ENCODE assay signal across 40 cellular contexts in the genomic region with DNA sequence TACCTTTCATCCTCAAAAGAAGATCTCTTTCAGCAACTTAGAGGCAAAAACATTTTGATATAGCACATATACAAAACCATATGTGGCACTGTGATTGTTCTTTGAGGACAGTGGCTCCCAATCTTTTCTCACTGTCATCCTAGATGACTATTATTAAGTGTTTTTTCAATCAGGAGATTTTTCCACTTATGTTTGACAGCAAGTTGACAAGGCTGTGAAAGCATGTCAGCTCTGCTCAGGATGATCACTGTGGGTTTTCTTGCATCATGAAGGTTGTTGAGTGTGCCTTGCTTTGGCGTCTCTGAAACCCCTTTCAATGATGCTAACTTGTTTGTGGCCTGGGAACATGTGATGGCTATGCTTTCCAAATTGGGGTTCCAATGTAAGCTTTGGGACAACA. TPM values are rescaled to one million over a fixed set of nuclear protein-coding genes. Genes with fewer than 3 reads are reported as not detected.
"Had no signal": no experiment of that assay in that cellular context is flagged by ENCODE, and none has a peak within 500 bp of the region (broad histone marks: within the 10 kb centered on the region; RNA-seq: fewer than 3 reads in every experiment).

No MANE protein-coding gene starts in this region.

- H3K27ac ChIP-seq: brain microvascular endothelial cell, KMS-11, PC-9, RWPE1, WERI-Rb-1 had no signal

- DNase-seq: activated CD4-positive, alpha-beta T cell treated with anti-CD3 and anti-CD28 coated beads for 1 hour; activated CD4-positive, alpha-beta T cell treated with anti-CD3 and anti-CD28 coated beads for 48 hours; activated CD4-positive, alpha-beta T cell treated with anti-CD3 and anti-CD28 coated beads, Interleukin-2, amount 50 U/mL, for 48 hours; activated CD4-positive, CD25-positive, alpha-beta regulatory T cell; activated CD8-positive, alpha-beta memory T cell treated with anti-CD3 and anti-CD28 coated beads, Interleukin-2, amount 50 U/mL, for 4 hours; activated CD8-positive, alpha-beta T cell treated with anti-CD3 and anti-CD28 coated beads, Interleukin-2, amount 10 ng/mL, durations not matched to agents 7 days and 5 days; activated naive CD4-positive, alpha-beta T cell treated with anti-CD3 and anti-CD28 coated beads, Interleukin-2, amount 10 ng/mL, durations not matched to agents 7 days and 5 days; activated naive CD8-positive, alpha-beta T cell treated with anti-CD3 and anti-CD28 coated beads, Interleukin-2, amount 50 U/mL, for 24 hours; activated T-cell treated with anti-CD3 and anti-CD28 coated beads for 4 hours; activated T-cell treated with anti-CD3 and anti-CD28 coated beads, Interleukin-2, amount 50 U/mL, for 4 hours; anterior cingulate cortex; brain microvascular endothelial cell; central memory CD4-positive, alpha-beta T cell; MM.1S; NCI-H1048; NCI-H1105 treated with DMSO at 0.1 percent for 48 hours; NCI-H1436; NCI-H1694; NCI-H1930; NCI-H2081 treated with DMSO at 0.1 percent for 48 hours; NCI-H510A; NCI-H526; NCI-H748 treated with DMSO at 0.1 percent for 48 hours; NK-92 treated with Interleukin-12 subunit alpha and Interleukin-12 subunit beta, amount 100 ng/mL, for 24 hours; PC-9; SIG-M5; SW 1271; T-helper 1 cell; T-helper 2 cell; T-helper 9 cell; WERI-Rb-1 had no signal

- H2AFZ ChIP-seq: PC-9 had no signal

- FAIRE-seq: RCC 7860 had no signal

- H3K9ac ChIP-seq: KMS-11 had no signal

- H3K27ac Mint-ChIP-seq: activated CD8-positive, alpha-beta T cell treated with anti-CD3 and anti-CD28 coated beads, Interleukin-2, amount 10 ng/mL, durations not matched to agents 7 days and 5 days; activated naive CD4-positive, alpha-beta T cell treated with anti-CD3 and anti-CD28 coated beads, Interleukin-2, amount 10 ng/mL, durations not matched to agents 7 days and 5 days; activated naive CD8-positive, alpha-beta T cell; activated naive CD8-positive, alpha-beta T cell treated with anti-CD3 and anti-CD28 coated beads, Interleukin-2, amount 50 U/mL, for 24 hours; activated T-helper 1 cell treated with anti-CD3 and anti-CD28 coated beads, Interleukin-12 subunit alpha, Interleukin-12 subunit beta, Interleukin-2, Interleukin-4 antibody, amounts not matched to agents 30 ng/mL and 10 ng/mL and 1 ng/mL, durations not matched to agents 14 hours and 24 hours and 36 hours had no signal

- H3K4me3 ChIP-seq: PC-9 had no signal

- H3K4me2 ChIP-seq: KMS-11, PC-9 had no signal

- H3K36me3 Mint-ChIP-seq: activated naive CD8-positive, alpha-beta T cell had no signal

- H3K9me3 Mint-ChIP-seq: activated naive CD4-positive, alpha-beta T cell treated with anti-CD3 and anti-CD28 coated beads, Interleukin-2, amount 10 ng/mL, durations not matched to agents 7 days and 5 days; activated naive CD8-positive, alpha-beta T cell treated with anti-CD3 and anti-CD28 coated beads, Interleukin-2, amount 50 U/mL, for 24 hours; activated T-cell treated with anti-CD3 and anti-CD28 coated beads, Interleukin-2, amount 50 U/mL, for 4 hours had no signal

- H3K4me3 Mint-ChIP-seq: activated CD8-positive, alpha-beta T cell treated with anti-CD3 and anti-CD28 coated beads, Interleukin-2, amount 10 ng/mL, durations not matched to agents 7 days and 5 days; activated naive CD4-positive, alpha-beta T cell treated with anti-CD3 and anti-CD28 coated beads, Interleukin-2, amount 10 ng/mL, durations not matched to agents 7 days and 5 days; activated naive CD8-positive, alpha-beta T cell; activated naive CD8-positive, alpha-beta T cell treated with anti-CD3 and anti-CD28 coated beads, Interleukin-2, amount 50 U/mL, for 24 hours; activated T-cell treated with anti-CD3 and anti-CD28 coated beads, Interleukin-2, amount 50 U/mL, for 4 hours; activated T-helper 1 cell treated with anti-CD3 and anti-CD28 coated beads, Interleukin-12 subunit alpha, Interleukin-12 subunit beta, Interleukin-2, Interleukin-4 antibody, amounts not matched to agents 30 ng/mL and 10 ng/mL and 1 ng/mL, durations not matched to agents 14 hours and 24 hours and 36 hours had no signal

- H3K36me3 ChIP-seq: brain microvascular endothelial cell, WERI-Rb-1 had no signal

- H3K27me3 ChIP-seq: brain microvascular endothelial cell had no signal

- ATAC-seq: activated CD8-positive, alpha-beta T cell treated with anti-CD3 and anti-CD28 coated beads, Interleukin-2, amount 10 ng/mL, durations not matched to agents 7 days and 5 days; activated naive CD8-positive, alpha-beta T cell treated with anti-CD3 and anti-CD28 coated beads, Interleukin-2, amount 50 U/mL, for 24 hours; activated T-cell treated with anti-CD3 and anti-CD28 coated beads, Interleukin-2, amount 50 U/mL, for 4 hours; Right ventricle myocardium inferior; SK-N-SH treated with all-trans-retinoic acid at 6 μM for 48 hours had no signal

RNA-seq across cellular contexts. Expression of a gene that starts 20.2 kb away (rescaled TPM):
- total RNA-seq: activated T-cell treated with anti-CD3 and anti-CD28 coated beads, Interleukin-2, amount 50 U/mL, for 4 hours; LHCN-M2; SK-MEL-5 had no signal
